ENCODE assay signal across 1 cellular context in the genomic region with DNA sequence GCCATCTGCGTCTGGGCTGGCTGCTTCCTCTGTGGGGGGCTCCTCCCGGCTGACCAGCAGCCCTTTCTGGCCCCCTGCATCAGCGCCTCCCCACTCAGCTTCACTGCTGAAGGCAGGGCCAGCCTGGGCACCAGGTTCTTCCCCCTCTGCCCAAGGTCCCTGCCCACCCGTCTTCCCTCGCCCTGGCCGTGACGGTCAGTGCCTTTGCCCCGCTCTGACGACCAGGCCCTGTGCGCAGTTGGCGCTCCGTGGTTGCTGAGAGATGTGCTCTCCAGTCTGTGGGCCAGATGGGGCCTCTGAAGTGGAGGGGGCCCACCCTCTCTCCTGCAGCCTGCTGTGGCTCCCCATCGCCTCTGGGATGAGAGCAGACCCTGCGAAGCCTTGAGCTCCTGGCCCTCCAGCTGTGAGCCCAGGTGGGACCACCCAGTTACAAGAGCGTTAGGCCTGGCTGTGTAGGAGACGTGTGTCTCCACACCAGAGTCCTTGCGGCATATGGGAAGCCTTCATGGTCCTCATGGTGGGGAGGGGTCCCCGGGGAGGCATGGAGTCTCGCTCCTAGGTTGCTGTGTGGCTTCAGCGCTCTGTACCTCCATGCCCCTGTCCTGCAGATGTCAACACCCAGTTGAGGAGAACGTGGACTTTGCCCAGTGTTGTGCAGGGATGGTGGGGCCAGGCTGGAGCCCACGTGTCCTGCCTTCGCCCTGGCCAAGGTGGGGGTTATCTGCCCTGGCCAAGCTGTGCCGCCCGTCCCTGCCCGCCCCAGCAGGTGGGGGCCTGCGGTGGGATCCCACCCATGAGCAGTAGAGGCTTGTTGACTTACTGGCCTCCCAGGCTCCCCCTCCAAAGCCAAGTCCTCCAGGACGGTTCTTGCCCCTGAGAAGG.
A peak's percentile ranks its signal among the peaks of the same experiment; 100 is the strongest.
TF ChIP-seq lines count a peak whose summit lies in the region.

No MANE protein-coding gene starts in this region.

TF ChIP-seq in HepG2, 621 proteins besides CTCF, POLR2A, EP300 and RAD21 (continued from another document and continues in another):
- TF ChIP-seq, protein P1, sequence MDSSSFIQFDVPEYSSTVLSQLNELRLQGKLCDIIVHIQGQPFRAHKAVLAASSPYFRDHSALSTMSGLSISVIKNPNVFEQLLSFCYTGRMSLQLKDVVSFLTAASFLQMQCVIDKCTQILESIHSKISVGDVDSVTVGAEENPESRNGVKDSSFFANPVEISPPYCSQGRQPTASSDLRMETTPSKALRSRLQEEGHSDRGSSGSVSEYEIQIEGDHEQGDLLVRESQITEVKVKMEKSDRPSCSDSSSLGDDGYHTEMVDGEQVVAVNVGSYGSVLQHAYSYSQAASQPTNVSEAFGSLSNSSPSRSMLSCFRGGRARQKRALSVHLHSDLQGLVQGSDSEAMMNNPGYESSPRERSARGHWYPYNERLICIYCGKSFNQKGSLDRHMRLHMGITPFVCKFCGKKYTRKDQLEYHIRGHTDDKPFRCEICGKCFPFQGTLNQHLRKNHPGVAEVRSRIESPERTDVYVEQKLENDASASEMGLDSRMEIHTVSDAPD (CRISPR knock-in tag; IDR thresholded peaks at IDR 0.05): no peak
- TF ChIP-seq, protein P2, sequence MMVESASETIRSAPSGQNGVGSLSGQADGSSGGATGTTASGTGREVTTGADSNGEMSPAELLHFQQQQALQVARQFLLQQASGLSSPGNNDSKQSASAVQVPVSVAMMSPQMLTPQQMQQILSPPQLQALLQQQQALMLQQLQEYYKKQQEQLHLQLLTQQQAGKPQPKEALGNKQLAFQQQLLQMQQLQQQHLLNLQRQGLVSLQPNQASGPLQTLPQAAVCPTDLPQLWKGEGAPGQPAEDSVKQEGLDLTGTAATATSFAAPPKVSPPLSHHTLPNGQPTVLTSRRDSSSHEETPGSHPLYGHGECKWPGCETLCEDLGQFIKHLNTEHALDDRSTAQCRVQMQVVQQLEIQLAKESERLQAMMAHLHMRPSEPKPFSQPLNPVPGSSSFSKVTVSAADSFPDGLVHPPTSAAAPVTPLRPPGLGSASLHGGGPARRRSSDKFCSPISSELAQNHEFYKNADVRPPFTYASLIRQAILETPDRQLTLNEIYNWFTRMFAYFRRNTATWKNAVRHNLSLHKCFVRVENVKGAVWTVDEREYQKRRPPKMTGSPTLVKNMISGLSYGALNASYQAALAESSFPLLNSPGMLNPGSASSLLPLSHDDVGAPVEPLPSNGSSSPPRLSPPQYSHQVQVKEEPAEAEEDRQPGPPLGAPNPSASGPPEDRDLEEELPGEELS (CRISPR knock-in tag; IDR thresholded peaks at IDR 0.05): peak; percentile 41; the same call in 1 of the 2 replicates
- no peak for TF ChIP-seq ZNF558 (CRISPR knock-in tag; IDR thresholded peaks at IDR 0.05; ENCODE audit: borderline replicate concordance)
- TF ChIP-seq ZFP90 (CRISPR knock-in tag; IDR thresholded peaks at IDR 0.05; ENCODE audit: borderline replicate concordance): no peak; the same call in 1 of the 2 replicates
- no peak for TF ChIP-seq ZSCAN29 (CRISPR knock-in tag; conservative IDR thresholded peaks at IDR 0.05)
- TF ChIP-seq KDM1A (CRISPR knock-in tag; IDR thresholded peaks at IDR 0.05): no peak
- TF ChIP-seq NPAS2 (CRISPR knock-in tag; IDR thresholded peaks at IDR 0.05; ENCODE audit: borderline replicate concordance): no peak
- TF ChIP-seq, protein P3, sequence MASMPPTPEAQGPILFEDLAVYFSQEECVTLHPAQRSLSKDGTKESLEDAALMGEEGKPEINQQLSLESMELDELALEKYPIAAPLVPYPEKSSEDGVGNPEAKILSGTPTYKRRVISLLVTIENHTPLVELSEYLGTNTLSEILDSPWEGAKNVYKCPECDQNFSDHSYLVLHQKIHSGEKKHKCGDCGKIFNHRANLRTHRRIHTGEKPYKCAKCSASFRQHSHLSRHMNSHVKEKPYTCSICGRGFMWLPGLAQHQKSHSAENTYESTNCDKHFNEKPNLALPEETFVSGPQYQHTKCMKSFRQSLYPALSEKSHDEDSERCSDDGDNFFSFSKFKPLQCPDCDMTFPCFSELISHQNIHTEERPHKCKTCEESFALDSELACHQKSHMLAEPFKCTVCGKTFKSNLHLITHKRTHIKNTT (CRISPR knock-in tag; IDR thresholded peaks at IDR 0.05): no peak
- 0 out of 2 replicates have a peak, but pooled peaks have one; percentile 27 for TF ChIP-seq ZNF790 (CRISPR knock-in tag; IDR thresholded peaks at IDR 0.05; ENCODE audit: borderline replicate concordance)
- no peak for TF ChIP-seq ZNF335 (CRISPR knock-in tag; IDR thresholded peaks at IDR 0.05)
- peak; percentile 61 for TF ChIP-seq FOXK1 (CRISPR knock-in tag; IDR thresholded peaks at IDR 0.05; ENCODE audit: borderline replicate concordance, low read depth)
- TF ChIP-seq, protein P4, sequence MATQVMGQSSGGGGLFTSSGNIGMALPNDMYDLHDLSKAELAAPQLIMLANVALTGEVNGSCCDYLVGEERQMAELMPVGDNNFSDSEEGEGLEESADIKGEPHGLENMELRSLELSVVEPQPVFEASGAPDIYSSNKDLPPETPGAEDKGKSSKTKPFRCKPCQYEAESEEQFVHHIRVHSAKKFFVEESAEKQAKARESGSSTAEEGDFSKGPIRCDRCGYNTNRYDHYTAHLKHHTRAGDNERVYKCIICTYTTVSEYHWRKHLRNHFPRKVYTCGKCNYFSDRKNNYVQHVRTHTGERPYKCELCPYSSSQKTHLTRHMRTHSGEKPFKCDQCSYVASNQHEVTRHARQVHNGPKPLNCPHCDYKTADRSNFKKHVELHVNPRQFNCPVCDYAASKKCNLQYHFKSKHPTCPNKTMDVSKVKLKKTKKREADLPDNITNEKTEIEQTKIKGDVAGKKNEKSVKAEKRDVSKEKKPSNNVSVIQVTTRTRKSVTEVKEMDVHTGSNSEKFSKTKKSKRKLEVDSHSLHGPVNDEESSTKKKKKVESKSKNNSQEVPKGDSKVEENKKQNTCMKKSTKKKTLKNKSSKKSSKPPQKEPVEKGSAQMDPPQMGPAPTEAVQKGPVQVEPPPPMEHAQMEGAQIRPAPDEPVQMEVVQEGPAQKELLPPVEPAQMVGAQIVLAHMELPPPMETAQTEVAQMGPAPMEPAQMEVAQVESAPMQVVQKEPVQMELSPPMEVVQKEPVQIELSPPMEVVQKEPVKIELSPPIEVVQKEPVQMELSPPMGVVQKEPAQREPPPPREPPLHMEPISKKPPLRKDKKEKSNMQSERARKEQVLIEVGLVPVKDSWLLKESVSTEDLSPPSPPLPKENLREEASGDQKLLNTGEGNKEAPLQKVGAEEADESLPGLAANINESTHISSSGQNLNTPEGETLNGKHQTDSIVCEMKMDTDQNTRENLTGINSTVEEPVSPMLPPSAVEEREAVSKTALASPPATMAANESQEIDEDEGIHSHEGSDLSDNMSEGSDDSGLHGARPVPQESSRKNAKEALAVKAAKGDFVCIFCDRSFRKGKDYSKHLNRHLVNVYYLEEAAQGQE (IDR thresholded peaks at IDR 0.05; ENCODE audit: borderline replicate concordance in 1 of 2, low read depth in 1 of 2, low read length in 2 of 2): no peak; a peak in 1 of 4 replicates
- no peak for TF ChIP-seq ZNF382 (CRISPR knock-in tag; IDR thresholded peaks at IDR 0.05; ENCODE audit: borderline replicate concordance)
- TF ChIP-seq ATF1 (CRISPR knock-in tag; IDR thresholded peaks at IDR 0.05): no peak
- TF ChIP-seq KLF13 (CRISPR knock-in tag; IDR thresholded peaks at IDR 0.05): no peak
- TF ChIP-seq SRSF9 (IDR thresholded peaks at IDR 0.05; ENCODE audit: borderline replicate concordance, insufficient read depth, low read depth, low read length, poor library complexity, severe bottlenecking): no peak
- peak; percentile 87 for TF ChIP-seq SALL1 (CRISPR knock-in tag; IDR thresholded peaks at IDR 0.05)
- TF ChIP-seq, protein P5, sequence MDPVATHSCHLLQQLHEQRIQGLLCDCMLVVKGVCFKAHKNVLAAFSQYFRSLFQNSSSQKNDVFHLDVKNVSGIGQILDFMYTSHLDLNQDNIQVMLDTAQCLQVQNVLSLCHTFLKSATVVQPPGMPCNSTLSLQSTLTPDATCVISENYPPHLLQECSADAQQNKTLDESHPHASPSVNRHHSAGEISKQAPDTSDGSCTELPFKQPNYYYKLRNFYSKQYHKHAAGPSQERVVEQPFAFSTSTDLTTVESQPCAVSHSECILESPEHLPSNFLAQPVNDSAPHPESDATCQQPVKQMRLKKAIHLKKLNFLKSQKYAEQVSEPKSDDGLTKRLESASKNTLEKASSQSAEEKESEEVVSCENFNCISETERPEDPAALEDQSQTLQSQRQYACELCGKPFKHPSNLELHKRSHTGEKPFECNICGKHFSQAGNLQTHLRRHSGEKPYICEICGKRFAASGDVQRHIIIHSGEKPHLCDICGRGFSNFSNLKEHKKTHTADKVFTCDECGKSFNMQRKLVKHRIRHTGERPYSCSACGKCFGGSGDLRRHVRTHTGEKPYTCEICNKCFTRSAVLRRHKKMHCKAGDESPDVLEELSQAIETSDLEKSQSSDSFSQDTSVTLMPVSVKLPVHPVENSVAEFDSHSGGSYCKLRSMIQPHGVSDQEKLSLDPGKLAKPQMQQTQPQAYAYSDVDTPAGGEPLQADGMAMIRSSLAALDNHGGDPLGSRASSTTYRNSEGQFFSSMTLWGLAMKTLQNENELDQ (CRISPR knock-in tag; IDR thresholded peaks at IDR 0.05; ENCODE audit: borderline replicate concordance): no peak
- TF ChIP-seq SP2 (CRISPR knock-in tag; IDR thresholded peaks at IDR 0.05): no peak
- 0 out of 2 replicates have a peak, but pooled peaks have one; percentile 25 for TF ChIP-seq PITX1 (CRISPR knock-in tag; IDR thresholded peaks at IDR 0.05)
- no peak for TF ChIP-seq ISX (CRISPR knock-in tag; conservative IDR thresholded peaks at IDR 0.05)
- TF ChIP-seq PHF8 (CRISPR knock-in tag; IDR thresholded peaks at IDR 0.05): no peak
- peak; percentile 86; the same call in 1 of the 2 replicates for TF ChIP-seq MTA1 (CRISPR knock-in tag; IDR thresholded peaks at IDR 0.05; ENCODE audit: borderline replicate concordance)
- TF ChIP-seq, protein P6, sequence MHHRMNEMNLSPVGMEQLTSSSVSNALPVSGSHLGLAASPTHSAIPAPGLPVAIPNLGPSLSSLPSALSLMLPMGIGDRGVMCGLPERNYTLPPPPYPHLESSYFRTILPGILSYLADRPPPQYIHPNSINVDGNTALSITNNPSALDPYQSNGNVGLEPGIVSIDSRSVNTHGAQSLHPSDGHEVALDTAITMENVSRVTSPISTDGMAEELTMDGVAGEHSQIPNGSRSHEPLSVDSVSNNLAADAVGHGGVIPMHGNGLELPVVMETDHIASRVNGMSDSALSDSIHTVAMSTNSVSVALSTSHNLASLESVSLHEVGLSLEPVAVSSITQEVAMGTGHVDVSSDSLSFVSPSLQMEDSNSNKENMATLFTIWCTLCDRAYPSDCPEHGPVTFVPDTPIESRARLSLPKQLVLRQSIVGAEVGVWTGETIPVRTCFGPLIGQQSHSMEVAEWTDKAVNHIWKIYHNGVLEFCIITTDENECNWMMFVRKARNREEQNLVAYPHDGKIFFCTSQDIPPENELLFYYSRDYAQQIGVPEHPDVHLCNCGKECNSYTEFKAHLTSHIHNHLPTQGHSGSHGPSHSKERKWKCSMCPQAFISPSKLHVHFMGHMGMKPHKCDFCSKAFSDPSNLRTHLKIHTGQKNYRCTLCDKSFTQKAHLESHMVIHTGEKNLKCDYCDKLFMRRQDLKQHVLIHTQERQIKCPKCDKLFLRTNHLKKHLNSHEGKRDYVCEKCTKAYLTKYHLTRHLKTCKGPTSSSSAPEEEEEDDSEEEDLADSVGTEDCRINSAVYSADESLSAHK (CRISPR knock-in tag; IDR thresholded peaks at IDR 0.05; ENCODE audit: borderline replicate concordance): no peak
- TF ChIP-seq XBP1 (CRISPR knock-in tag; IDR thresholded peaks at IDR 0.05): no peak
- 0 out of 2 replicates have a peak, but pooled peaks have one; percentile 53 for TF ChIP-seq ARHGAP35 (CRISPR knock-in tag; IDR thresholded peaks at IDR 0.05; ENCODE audit: borderline replicate concordance)
- peak; percentile 97 for TF ChIP-seq HNRNPL (IDR thresholded peaks at IDR 0.05; ENCODE audit: low read depth, low read length)
- TF ChIP-seq ETV5 (CRISPR knock-in tag; IDR thresholded peaks at IDR 0.05; ENCODE audit: borderline replicate concordance): no peak
- TF ChIP-seq MLLT10 (CRISPR knock-in tag; IDR thresholded peaks at IDR 0.05): no peak
- TF ChIP-seq RBM39 (IDR thresholded peaks at IDR 0.05; ENCODE audit: low read depth, low read length, poor library complexity, severe bottlenecking): peak; percentile 73
- 0 out of 2 replicates have a peak, but pooled peaks have one; percentile 20 for TF ChIP-seq FOXJ3 (CRISPR knock-in tag; IDR thresholded peaks at IDR 0.05; ENCODE audit: borderline replicate concordance)
- TF ChIP-seq ZNF543 (CRISPR knock-in tag; IDR thresholded peaks at IDR 0.05): no peak
- TF ChIP-seq SMAD9 (CRISPR knock-in tag; IDR thresholded peaks at IDR 0.05): no peak
- TF ChIP-seq MIXL1 (CRISPR knock-in tag; IDR thresholded peaks at IDR 0.05): no peak
- TF ChIP-seq ZNF792 (CRISPR knock-in tag; IDR thresholded peaks at IDR 0.05): no peak; the same call in 1 of the 2 replicates
- TF ChIP-seq SIN3A (IDR thresholded peaks at IDR 0.05; ENCODE audit: borderline replicate concordance, low read depth, low read length): peak; percentile 41; the same call in 1 of the 2 replicates
- peak; percentile 84; the same call in 1 of the 2 replicates for TF ChIP-seq ZNF567 (CRISPR knock-in tag; IDR thresholded peaks at IDR 0.05; ENCODE audit: borderline replicate concordance)
- TF ChIP-seq HIVEP1 (CRISPR knock-in tag; IDR thresholded peaks at IDR 0.05): peak; percentile 65
- TF ChIP-seq SOX6 (IDR thresholded peaks at IDR 0.05): no peak
- peak; percentile 47 for TF ChIP-seq SOX6 (CRISPR knock-in tag; IDR thresholded peaks at IDR 0.05)
- TF ChIP-seq ZNF670 (CRISPR knock-in tag; IDR thresholded peaks at IDR 0.05; ENCODE audit: borderline replicate concordance): no peak
- TF ChIP-seq ZNF766 (CRISPR knock-in tag; IDR thresholded peaks at IDR 0.05; ENCODE audit: borderline replicate concordance): 0 out of 2 replicates have a peak, but pooled peaks have one; percentile 32
- TF ChIP-seq, protein P7, sequence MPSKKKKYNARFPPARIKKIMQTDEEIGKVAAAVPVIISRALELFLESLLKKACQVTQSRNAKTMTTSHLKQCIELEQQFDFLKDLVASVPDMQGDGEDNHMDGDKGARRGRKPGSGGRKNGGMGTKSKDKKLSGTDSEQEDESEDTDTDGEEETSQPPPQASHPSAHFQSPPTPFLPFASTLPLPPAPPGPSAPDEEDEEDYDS (CRISPR knock-in tag; IDR thresholded peaks at IDR 0.05): peak; percentile 50; the same call in 1 of the 2 replicates
- no peak for TF ChIP-seq FLYWCH1 (CRISPR knock-in tag; IDR thresholded peaks at IDR 0.05)
- TF ChIP-seq KLF11 (CRISPR knock-in tag; IDR thresholded peaks at IDR 0.05): no peak
- no peak for TF ChIP-seq NFATC3 (CRISPR knock-in tag; IDR thresholded peaks at IDR 0.05)
- no peak for TF ChIP-seq TSC22D2 (CRISPR knock-in tag; IDR thresholded peaks at IDR 0.05; ENCODE audit: borderline replicate concordance)
